Comparison of ENCODE assay signal across 24 cellular contexts in genomic region chr12:11686135-11686534, GRCh38. TPM values are rescaled to one million over a fixed set of nuclear protein-coding genes. Genes with fewer than 3 reads are reported as not detected.
DNase-seq lines count a peak whose midpoint lies in the region; ATAC-seq, FAIRE-seq and TF ChIP-seq lines count a peak whose summit lies in the region.
"Had no signal": no experiment of that assay in that cellular context is flagged by ENCODE, and none has a peak within 500 bp of the region (broad histone marks: within the 10 kb centered on the region; RNA-seq: fewer than 3 reads in every experiment).

No MANE protein-coding gene starts in this region.

- H3K9ac ChIP-seq in neural cell (ENCODE audit: low read length) (no peak overlapping the region), kidney (ENCODE audit: low read length in 2 of 2) (no peak overlapping the region)
- H3K9ac ChIP-seq: GM23248 had no signal

- H3K27ac ChIP-seq in SJSA1 (peak overlapping the region; percentile 14), neural cell (ENCODE audit: low read length) (no peak overlapping the region), kidney (ENCODE audit: low read depth in 2 of 2, low read length in 2 of 2) (no peak overlapping the region)
- H3K27ac ChIP-seq: C4-2B, esophagus muscularis mucosa, foreskin keratinocyte, GM23248, right lobe of liver, RWPE1, SK-N-MC, suprapubic skin had no signal

- TF ChIP-seq CTCF in neural cell (IDR thresholded peaks at IDR 0.05; ENCODE audit: poor library complexity, severe bottlenecking) (peak; percentile 14), kidney (IDR thresholded peaks at IDR 0.05; ENCODE audit: borderline replicate concordance, extremely low read depth, insufficient read depth) (no peak)

- no peaks in the 10 kb centered on the region for H3K9me3 ChIP-seq in SJSA1 (replicated peaks)
- H3K9me3 ChIP-seq in neural cell (ENCODE audit: low read length) = no peaks in the 10 kb centered on the region
- H3K9me3 ChIP-seq in kidney (ENCODE audit: control insufficient read depth in 1 of 2, low read length in 2 of 2) = no peaks in the 10 kb centered on the region
- H3K9me3 ChIP-seq: esophagus muscularis mucosa, heart left ventricle, right lobe of liver, suprapubic skin had no signal

- no peaks in the 10 kb centered on the region for H4K20me1 ChIP-seq in neural cell (ENCODE audit: insufficient read depth)

- H3K27me3 ChIP-seq in SJSA1 (replicated peaks) (no peaks in the 10 kb centered on the region), neural cell (ENCODE audit: insufficient read depth, low read depth, low read length) (no peaks in the 10 kb centered on the region)
- H3K27me3 ChIP-seq: esophagus muscularis mucosa, foreskin keratinocyte, heart left ventricle, right lobe of liver, suprapubic skin had no signal

- H3K4me1 ChIP-seq in SJSA1 (replicated peaks) = peaks cover 38% of the 10 kb centered on the region
- peaks cover 5 to 12% of the 10 kb centered on the region in 2 donors for H3K4me1 ChIP-seq in kidney (ENCODE audit: control insufficient read depth in 1 of 2, insufficient read depth in 1 of 2, low read depth in 1 of 2, low read length in 2 of 2)

- H3K36me3 ChIP-seq in SJSA1 (0 out of 2 replicates have a peak, but pooled peaks cover 3% of the 10 kb centered on the region), neural cell (ENCODE audit: insufficient read depth, low read length) (no peaks in the 10 kb centered on the region), kidney (ENCODE audit: control insufficient read depth in 1 of 2, insufficient read depth in 2 of 2, low read length in 2 of 2) (no peaks in the 10 kb centered on the region)
- H3K36me3 ChIP-seq: esophagus muscularis mucosa, right lobe of liver, suprapubic skin had no signal

- no peaks in the 10 kb centered on the region for H3K9me2 ChIP-seq in neural cell (ENCODE audit: insufficient read depth, low read length)

- DNase-seq in COR-L47 (lab: John Stamatoyannopoulos, UW) (peak; percentile 59), NCI-H1417 treated with DMSO at 0.1 percent for 48 hours (lab: John Stamatoyannopoulos, UW) (peak; percentile 99), SJSA1 (ENCODE audit: low read depth in 1 of 2, low spot score in 2 of 2) (no peak), kidney tubule cell (ENCODE audit: low spot score) (no peak), kidney (no peak), Right ventricle myocardium superior (no peak)
- DNase-seq: activated effector memory CD4-positive, alpha-beta T cell treated with anti-CD3 and anti-CD28 coated beads, Interleukin-2, amount 50 U/mL, for 16 hours; dermis blood vessel endothelial cell; foreskin keratinocyte; GM23248; heart left ventricle; NCI-H2029 treated with DMSO at 0.1 percent for 48 hours; NCI-H524; right lobe of liver; stimulated activated naive CD4-positive, alpha-beta T cell had no signal

- intact Hi-C loops in kidney (cut with DNase I) (no loop called here), Right ventricle myocardium superior (cut with DNase I) (no loop called here)

- H3K4me3 ChIP-seq in SJSA1 (no peak overlapping the region), neural cell (ENCODE audit: low read length) (no peak overlapping the region), kidney (ENCODE audit: low read length in 2 of 2) (no peak overlapping the region)
- H3K4me3 ChIP-seq: esophagus muscularis mucosa, GM23248, heart left ventricle, right lobe of liver, SK-N-MC, suprapubic skin had no signal

- no peak overlapping the region for H2AFZ ChIP-seq in neural cell (ENCODE audit: low read depth, low read length)
- H2AFZ ChIP-seq: GM23248 had no signal

- no peaks in the 10 kb centered on the region for H3F3A ChIP-seq in neural cell (ENCODE audit: insufficient read depth, low read length, poor library complexity, severe bottlenecking)

- no peaks in the 10 kb centered on the region for H3K79me2 ChIP-seq in neural cell (replicated peaks; ENCODE audit: insufficient read depth, low read length)

- H3K4me2 ChIP-seq in neural cell (ENCODE audit: low read length) = no peak overlapping the region

- TF ChIP-seq RAD21 in neural cell (conservative IDR thresholded peaks at IDR 0.05) = no peak

- TF ChIP-seq EP300 in neural cell (conservative IDR thresholded peaks at IDR 0.05; ENCODE audit: poor library complexity, severe bottlenecking) = no peak

- FAIRE-seq in kidney (lab: Jason Lieb, UNC) = no peak
- FAIRE-seq: D721Med had no signal

- ATAC-seq in Right ventricle myocardium superior (ENCODE audit: poor library complexity) (no peak), HG02571 (IDR thresholded peaks at IDR 0.05; ENCODE audit: unreplicated experiment) (no peak)
- ATAC-seq: foreskin keratinocyte, left lobe of liver had no signal

TF ChIP-seq in neural cell, 6 proteins besides CTCF, POLR2A, EP300 and RAD21:
- TF ChIP-seq SMC3 (conservative IDR thresholded peaks at IDR 0.05; ENCODE audit: poor library complexity) (no peak), POLR2AphosphoS5 (IDR thresholded peaks at IDR 0.05) (peak; percentile 63)

RNA-seq across cellular contexts. Expression of gene ETV6, which starts 36.7 kb away (rescaled TPM):
- 5.9 and 8.0 TPM in 2 replicates for total RNA-seq in SJSA1 (2014; rRNA removed; shearing (Covaris generic))
- polyA plus RNA-seq in neural cell = 0.80 and 1.6 TPM in 2 replicates
- 2.9 and 3.7 TPM in 2 replicates for polyA minus RNA-seq in neural cell
- total RNA-seq in kidney = 59.8 TPM
- polyA plus RNA-seq in kidney (ENCODE audit: insufficient read depth, low read depth, low replicate concordance) = 5.2 TPM
- 16.1 TPM for total RNA-seq in Right ventricle myocardium superior

Comparison
In these comparisons a context has a peak if more than half of its experiments do, and no peak if none do; other contexts are left out.
1. DNase-seq: peak in COR-L47 (single experiment) and NCI-H1417 treated with DMSO at 0.1 percent for 48 hours (single experiment); none in SJSA1 (0 of 2), kidney tubule cell (single experiment), kidney (single experiment) and Right ventricle myocardium superior (single experiment).